Comparison of ENCODE assay signal across 12 cellular contexts in the genomic region with DNA sequence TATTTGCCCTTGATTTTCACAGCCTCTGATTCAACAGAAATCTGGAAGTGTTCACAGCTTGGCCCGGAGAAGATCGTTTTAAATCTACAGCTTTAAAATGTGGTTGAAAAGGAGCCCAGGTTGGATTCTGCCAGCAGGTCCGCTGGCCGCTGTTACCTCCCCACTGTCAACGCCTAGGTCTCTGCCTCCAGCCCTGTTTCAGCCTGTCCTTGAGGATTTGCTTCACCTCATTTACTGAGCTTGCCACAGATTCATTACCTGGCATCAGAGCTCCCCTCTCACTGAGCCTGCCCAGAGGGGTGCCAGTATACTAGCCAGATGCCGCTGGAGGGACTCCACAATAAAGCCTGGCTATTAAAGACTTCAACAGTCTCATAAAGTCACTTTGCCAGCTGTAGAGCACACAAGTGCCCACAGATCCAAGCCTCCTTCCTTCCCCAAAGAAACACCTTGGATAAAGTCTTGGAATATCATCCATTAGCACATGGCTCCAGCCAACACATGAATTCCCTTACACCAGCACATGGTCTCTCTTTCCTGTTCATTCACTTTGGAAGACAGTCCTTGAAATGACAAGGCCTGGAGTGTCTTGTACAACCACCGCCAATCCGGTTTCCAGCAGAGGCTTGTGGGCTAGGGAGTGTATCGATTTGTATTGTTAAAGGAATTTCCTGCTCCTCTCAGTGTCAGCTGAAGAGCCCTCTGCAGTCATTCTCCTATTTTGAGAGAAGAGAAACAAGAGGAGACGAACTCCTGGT. TPM values are rescaled to one million over a fixed set of nuclear protein-coding genes. Genes with fewer than 3 reads are reported as not detected.
DNase-seq lines count a peak whose midpoint lies in the region; ATAC-seq and TF ChIP-seq lines count a peak whose summit lies in the region.
"Had no signal": no experiment of that assay in that cellular context is flagged by ENCODE, and none has a peak within 500 bp of the region (broad histone marks: within the 10 kb centered on the region; RNA-seq: fewer than 3 reads in every experiment).

No MANE protein-coding gene starts in this region.

- DNase-seq in DMS 273 treated with DMSO at 0.1 percent for 48 hours (lab: John Stamatoyannopoulos, UW) (peak; percentile 48), HT1080 (ENCODE audit: low read depth) (peak; percentile 28), naive B cell (no peak), upper lobe of left lung (no peak)
- no peak for DNase-seq in activated T-cell treated with anti-CD3 and anti-CD28 coated beads, Interleukin-2, amount 50 U/mL, for 72 hours
- DNase-seq: activated T-cell treated with anti-CD3 and anti-CD28 coated beads, Interleukin-2, amount 50 U/mL, for 1 hour; GF-D8; Kasumi-1 had no signal

- TF ChIP-seq POLR2A in upper lobe of left lung (IDR thresholded peaks at IDR 0.05), result no peak

- H3K36me3 Mint-ChIP-seq in naive B cell, result peaks cover 3 to 7% of the 10 kb centered on the region in 2 donors
- no peaks in the 10 kb centered on the region for H3K36me3 Mint-ChIP-seq in activated T-cell treated with anti-CD3 and anti-CD28 coated beads, Interleukin-2, amount 50 U/mL, for 72 hours (ENCODE audit: insufficient read depth in 2 of 2)

- H3K27me3 Mint-ChIP-seq in naive B cell, result peaks cover 78 to 92% (median 82%) of the 10 kb centered on the region in 3 donors
- peaks cover 83% of the 10 kb centered on the region for H3K27me3 Mint-ChIP-seq in activated T-cell treated with anti-CD3 and anti-CD28 coated beads, Interleukin-2, amount 50 U/mL, for 72 hours (ENCODE audit: low read depth)

- peak overlapping the region in 7 of 8 donors; percentile 18 to 89 (median 70) for H3K4me3 Mint-ChIP-seq in naive B cell
- peak overlapping the region in 1 of 2 donors; percentile 50 for H3K4me3 Mint-ChIP-seq in activated T-cell treated with anti-CD3 and anti-CD28 coated beads, Interleukin-2, amount 50 U/mL, for 72 hours

- no peak for TF ChIP-seq CTCF in VCaP (conservative IDR thresholded peaks at IDR 0.05)
- no peak for TF ChIP-seq CTCF in upper lobe of left lung (IDR thresholded peaks at IDR 0.05)

- no peak overlapping the region for H3K4me3 ChIP-seq in upper lobe of left lung

- H3K36me3 ChIP-seq in upper lobe of left lung, result no peaks in the 10 kb centered on the region

- peak overlapping the region; percentile 80 for H3K27ac ChIP-seq in VCaP
- no peak overlapping the region for H3K27ac ChIP-seq in upper lobe of left lung

- TF ChIP-seq EP300 in upper lobe of left lung (IDR thresholded peaks at IDR 0.05), result no peak

- peaks cover 0 to 12% (median 3%) of the 10 kb centered on the region in 7 donors for H3K9me3 Mint-ChIP-seq in naive B cell
- no peaks in the 10 kb centered on the region for H3K9me3 Mint-ChIP-seq in activated T-cell treated with anti-CD3 and anti-CD28 coated beads, Interleukin-2, amount 50 U/mL, for 72 hours

- peak overlapping the region in 2 of 6 donors; percentile 77 to 79 for H3K27ac Mint-ChIP-seq in naive B cell
- H3K27ac Mint-ChIP-seq in activated T-cell treated with anti-CD3 and anti-CD28 coated beads, Interleukin-2, amount 50 U/mL, for 72 hours, result no peak overlapping the region

- no peaks in the 10 kb centered on the region for H3K9me3 ChIP-seq in upper lobe of left lung

- peaks cover 11 to 21% (median 16%) of the 10 kb centered on the region in 3 donors for H3K4me1 Mint-ChIP-seq in naive B cell
- peaks cover 5% of the 10 kb centered on the region for H3K4me1 Mint-ChIP-seq in activated T-cell treated with anti-CD3 and anti-CD28 coated beads, Interleukin-2, amount 50 U/mL, for 72 hours (ENCODE audit: low read depth)

- peaks cover 4 to 66% (median 28%) of the 10 kb centered on the region in 4 donors for H3K27me3 ChIP-seq in upper lobe of left lung

- peaks cover 12 to 18% (median 16%) of the 10 kb centered on the region in 4 donors for H3K4me1 ChIP-seq in upper lobe of left lung

- ATAC-seq in naive B cell (ENCODE audit: low read depth in 2 of 2) (no peak), GM21576 (IDR thresholded peaks at IDR 0.05; ENCODE audit: unreplicated experiment) (no peak), HG02759 (IDR thresholded peaks at IDR 0.05; ENCODE audit: unreplicated experiment) (no peak), upper lobe of left lung (ENCODE audit: low FRiP score in 2 of 2) (no peak)
- ATAC-seq in activated T-cell treated with anti-CD3 and anti-CD28 coated beads, Interleukin-2, amount 50 U/mL, for 72 hours (replicated peaks in 1 of 2), result no peak

- 23 to 25% methylated on average over 10 of the region's 10 CpGs for WGBS in upper lobe of left lung, 2 donors

RNA-seq across cellular contexts. Expression of gene NR2E1, which starts 9.5 kb away (rescaled TPM):
- not detected in 2 replicates for total RNA-seq in HT1080 (2014; rRNA removed; shearing (Covaris generic))
- polyA plus RNA-seq in HT1080 (2015; cell fraction: cytosol; rRNA removed), result not detected in 2 replicates
- polyA plus RNA-seq in HT1080 (2015; cell fraction: nucleus; rRNA removed), result not detected in 2 replicates
- not detected for polyA plus RNA-seq in naive B cell (ENCODE audit: low read depth in 6 of 6)
- not detected for total RNA-seq in upper lobe of left lung
- total RNA-seq in activated T-cell treated with anti-CD3 and anti-CD28 coated beads, Interleukin-2, amount 50 U/mL, for 72 hours, result not detected
- total RNA-seq: pulmonary artery endothelial cell had no signal

Comparison
In these comparisons a context has a peak if more than half of its experiments do, and no peak if none do; other contexts are left out.
1. DNase-seq: peak in DMS 273 treated with DMSO at 0.1 percent for 48 hours (single experiment) and HT1080 (single experiment); none in naive B cell (single experiment), upper lobe of left lung (0 of 2) and activated T-cell treated with anti-CD3 and anti-CD28 coated beads, Interleukin-2, amount 50 U/mL, for 72 hours (0 of 2).